1 cellular context compared by ENCODE assay signal in genomic region chr20:6017880-6018279, GRCh38.
TF ChIP-seq lines count a peak whose summit lies in the region.

No MANE protein-coding gene starts in this region.

TF ChIP-seq in endothelial cell of umbilical vein, 7 proteins besides CTCF, POLR2A, EP300 and RAD21:
- TF ChIP-seq JUN (IDR thresholded peaks at IDR 0.05; ENCODE audit: borderline replicate concordance, insufficient read depth, insufficient read length, low read depth) (no peak), MAX (IDR thresholded peaks at IDR 0.05; ENCODE audit: insufficient read depth, insufficient read length) (no peak), GATA2 (IDR thresholded peaks at IDR 0.05; ENCODE audit: insufficient read depth, insufficient read length, low read depth, low read length) (no peak), EZH2 (IDR thresholded peaks at IDR 0.05; ENCODE audit: borderline replicate concordance, low read depth, low read length, severe bottlenecking) (no peak), MYC (IDR thresholded peaks at IDR 0.05; ENCODE audit: low read depth, low read length) (no peak), POLR2AphosphoS5 (IDR thresholded peaks at IDR 0.05; ENCODE audit: insufficient read depth, low read depth, low read length) (no peak), FOS (IDR thresholded peaks at IDR 0.05; ENCODE audit: borderline replicate concordance, insufficient read depth, low read length) (no peak)
TF ChIP-seq in endothelial cell of umbilical vein: peak in this region for 0.
